Comparison of ENCODE assay signal across 13 cellular contexts in genomic region chr15:44340410-44340809, GRCh38. TPM values are rescaled to one million over a fixed set of nuclear protein-coding genes. Genes with fewer than 3 reads are reported as not detected.
DNase-seq lines count a peak whose midpoint lies in the region; ATAC-seq, FAIRE-seq and TF ChIP-seq lines count a peak whose summit lies in the region.
"Had no signal": no experiment of that assay in that cellular context is flagged by ENCODE, and none has a peak within 500 bp of the region (broad histone marks: within the 10 kb centered on the region; RNA-seq: fewer than 3 reads in every experiment).

No MANE protein-coding gene starts in this region.

- H3K27me3 Mint-ChIP-seq in astrocyte (ENCODE audit: low read depth, unreplicated experiment) = no peaks in the 10 kb centered on the region

- H3K4me3 ChIP-seq in ACC112 (ENCODE audit: low read depth, low read length) (no peak overlapping the region), HCT116 (replicated peaks in 1 of 2; ENCODE audit: low read depth in 1 of 2, low read length in 2 of 2) (no peak overlapping the region), astrocyte (ENCODE audit: insufficient read depth, low read depth, low read length) (no peak overlapping the region), right lobe of liver (no peak overlapping the region)
- H3K4me3 ChIP-seq: esophagus muscularis mucosa had no signal

- peak; percentile 36; the same call in 1 of the 2 replicates for ATAC-seq in HCT116
- no peak for ATAC-seq in right lobe of liver
- ATAC-seq in HG03175 (IDR thresholded peaks at IDR 0.05; ENCODE audit: unreplicated experiment) = no peak

- TF ChIP-seq CTCF in HCT116 (IDR thresholded peaks at IDR 0.05 in 2 of 3, conservative IDR thresholded peaks at IDR 0.05 in 1 of 3; ENCODE audit: borderline replicate concordance in 1 of 3, insufficient read depth in 1 of 3, low read depth in 2 of 3, low read length in 2 of 3) (no peak), astrocyte (IDR thresholded peaks at IDR 0.05; ENCODE audit: insufficient read depth, low read depth, low read length) (no peak), right lobe of liver (IDR thresholded peaks at IDR 0.05) (no peak)

- H3K27ac Mint-ChIP-seq in astrocyte (ENCODE audit: unreplicated experiment) = peak overlapping the region; percentile 34

- H3K36me3 ChIP-seq in ACC112 (ENCODE audit: insufficient read depth, low read length) (no peaks in the 10 kb centered on the region), HCT116 (ENCODE audit: control insufficient read depth in 1 of 2, insufficient read depth in 2 of 2, low read length in 2 of 2) (no peaks in the 10 kb centered on the region), astrocyte (ENCODE audit: insufficient read depth, low read length) (no peaks in the 10 kb centered on the region), right lobe of liver (peaks cover 0 to 3% (median 0%) of the 10 kb centered on the region in 4 donors)

- FAIRE-seq in astrocyte (lab: Jason Lieb, UNC) = peak; percentile 76

- peaks cover 10% of the 10 kb centered on the region for H3K36me3 Mint-ChIP-seq in astrocyte (ENCODE audit: low read depth, unreplicated experiment)

- no TSS peak for BruUV-seq in HCT116 (replicated peaks; lab: Mats Ljungman, UMichigan)

- H3K27me3 ChIP-seq in ACC112 (ENCODE audit: insufficient read depth, low read length) (no peaks in the 10 kb centered on the region), HCT116 (ENCODE audit: insufficient read depth, low read length) (no peaks in the 10 kb centered on the region), astrocyte (ENCODE audit: insufficient read depth, low read length) (no peaks in the 10 kb centered on the region), right lobe of liver (no peaks in the 10 kb centered on the region)
- H3K27me3 ChIP-seq: esophagus muscularis mucosa had no signal

- H3K4me2 ChIP-seq in HCT116 (ENCODE audit: low read length) = no peak overlapping the region
- peak overlapping the region; percentile 30 for H3K4me2 ChIP-seq in astrocyte (ENCODE audit: low read length)

- no peak for TF ChIP-seq RAD21 in HCT116 (IDR thresholded peaks at IDR 0.05; ENCODE audit: low read depth)

- no peak for TF ChIP-seq POLR2A in HCT116 (IDR thresholded peaks at IDR 0.05; ENCODE audit: borderline replicate concordance, extremely low read depth, insufficient read depth, insufficient read length)
- TF ChIP-seq POLR2A in right lobe of liver (IDR thresholded peaks at IDR 0.05) = no peak

- RAD21 ChIA-PET in HCT116 (lab: Charles Lee; ENCODE audit: low non-redundant PET in 1 of 2, low total read pairs in 2 of 2, uncharacterized antibody in 2 of 2, unreplicated experiment in 2 of 2) = no interaction called here

- H3K27ac ChIP-seq in ACC112 (ENCODE audit: low read depth, low read length) (0 out of 2 replicates have a peak overlapping the region, but pooled peaks have one; percentile 26), HCT116 (ENCODE audit: low read depth, low read length) (no peak overlapping the region), astrocyte (ENCODE audit: low read depth, low read length) (no peak overlapping the region), right lobe of liver (no peak overlapping the region)
- H3K27ac ChIP-seq: C4-2B, esophagus muscularis mucosa had no signal

- no peaks in the 10 kb centered on the region for H3K9me3 Mint-ChIP-seq in astrocyte (ENCODE audit: unreplicated experiment)

- H3K9me3 ChIP-seq in HCT116 (ENCODE audit: control insufficient read depth in 1 of 2, insufficient read depth in 1 of 2, low read depth in 1 of 2, low read length in 2 of 2) = no peaks in the 10 kb centered on the region
- no peaks in the 10 kb centered on the region for H3K9me3 ChIP-seq in astrocyte (ENCODE audit: insufficient read depth, low read depth, low read length)
- H3K9me3 ChIP-seq in right lobe of liver = no peaks in the 10 kb centered on the region
- H3K9me3 ChIP-seq: esophagus muscularis mucosa had no signal

- 86% methylated on average over 5 of the region's 5 CpGs for WGBS in right lobe of liver (ENCODE audit: insufficient coverage, low coverage, low lambda C conversion rate, missing lambda C conversion rate)

- intact Hi-C loops in HCT116 (cut with micrococcal nuclease) = no loop called here
- intact Hi-C loops in right lobe of liver (cut with DNase I) = no loop called here

- H3K9ac ChIP-seq in HCT116 (ENCODE audit: low read length) = no peak overlapping the region
- no peak overlapping the region for H3K9ac ChIP-seq in astrocyte (ENCODE audit: low read length)

- H3K4me1 ChIP-seq in ACC112 (ENCODE audit: control insufficient read depth, insufficient read depth, low read length, unreplicated experiment) (peaks cover 8% of the 10 kb centered on the region), HCT116 (ENCODE audit: control insufficient read depth in 1 of 2, insufficient read depth in 2 of 2, low read length in 2 of 2) (peaks cover 5 to 8% of the 10 kb centered on the region in 2 experiments), astrocyte (ENCODE audit: insufficient read depth, low read length) (peaks cover 10% of the 10 kb centered on the region), right lobe of liver (no peaks in the 10 kb centered on the region)

- no peaks in the 10 kb centered on the region for H3K79me2 ChIP-seq in ACC112 (ENCODE audit: control insufficient read depth, insufficient read depth, low read length, unreplicated experiment)
- H3K79me2 ChIP-seq in HCT116 (ENCODE audit: insufficient read depth, low read length) = no peaks in the 10 kb centered on the region
- H3K79me2 ChIP-seq in astrocyte (ENCODE audit: insufficient read depth, low read length) = no peaks in the 10 kb centered on the region

- H4K20me1 ChIP-seq in HCT116 (ENCODE audit: insufficient read depth) (no peaks in the 10 kb centered on the region), astrocyte (ENCODE audit: insufficient read depth, low read length) (no peaks in the 10 kb centered on the region)

- peak overlapping the region; percentile 14 for H3K4me3 Mint-ChIP-seq in astrocyte (ENCODE audit: unreplicated experiment)

- H2AFZ ChIP-seq in ACC112 (ENCODE audit: low read length, unreplicated experiment) (no peak overlapping the region), HCT116 (ENCODE audit: low read depth, low read length, poor library complexity, severe bottlenecking) (no peak overlapping the region), astrocyte (ENCODE audit: low read depth, low read length) (no peak overlapping the region)

- H3K9me2 ChIP-seq in HCT116 (ENCODE audit: insufficient read depth) = no peaks in the 10 kb centered on the region

- DNase-seq in HCT116 (ENCODE audit: low read depth, low spot score) = no peak
- DNase-seq in astrocyte (ENCODE audit: low read depth) = peak; percentile 92
- DNase-seq in kidney glomerular epithelial cell (lab: John Stamatoyannopoulos, UW) = peak; percentile 89
- DNase-seq in ecto neural progenitor cell (ENCODE audit: low spot score) = no peak
- DNase-seq in GM19238 (ENCODE audit: insufficient read length, low spot score) = no peak
- no peak for DNase-seq in right lobe of liver
- DNase-seq: activated CD4-positive, alpha-beta T cell treated with anti-CD3 and anti-CD28 coated beads, Interleukin-2, amount 50 U/mL, for 48 hours; NCI-H187 treated with DMSO at 0.1 percent for 48 hours; stimulated activated naive CD4-positive, alpha-beta T cell treated with Interleukin-2 at 50 U/mL for 16 hours had no signal

- no peaks in the 10 kb centered on the region for H3K4me1 Mint-ChIP-seq in astrocyte (ENCODE audit: low read depth, unreplicated experiment)

- POLR2A ChIA-PET in HCT116 (lab: Charles Lee) = no interaction called here

- CTCF ChIA-PET in HCT116 (lab: Charles Lee) = no interaction called here

TF ChIP-seq in HCT116, 20 proteins besides CTCF, POLR2A, EP300 and RAD21:
- no peak for TF ChIP-seq FOSL1 (IDR thresholded peaks at IDR 0.05; ENCODE audit: low read depth)
- TF ChIP-seq ATF3 (IDR thresholded peaks at IDR 0.05) = no peak
- TF ChIP-seq JUND (IDR thresholded peaks at IDR 0.05) = no peak
- TF ChIP-seq CEBPB (IDR thresholded peaks at IDR 0.05; ENCODE audit: low read depth) = no peak

RNA-seq across cellular contexts. Expression of gene GOLM2, which starts 51.9 kb away (rescaled TPM):
- total RNA-seq in HCT116 (2021; ENCODE audit: unreplicated experiment) (77.8 TPM), astrocyte (71.0 and 75.5 TPM in 2 replicates), right lobe of liver (10 to 100 TPM; 37.6 to 53.3 (median 47.8) TPM)
- 22.7 and 27.6 TPM in 2 replicates for polyA plus RNA-seq in HCT116 (2012)

Comparison
In these comparisons a context has a peak if more than half of its experiments do, and no peak if none do; other contexts are left out.
1. DNase-seq: peak in astrocyte (single experiment) and kidney glomerular epithelial cell (single experiment); none in HCT116 (single experiment), ecto neural progenitor cell (single experiment), GM19238 (single experiment) and right lobe of liver (0 of 3).